ENCODE assay signal across 34 cellular contexts in the genomic region with DNA sequence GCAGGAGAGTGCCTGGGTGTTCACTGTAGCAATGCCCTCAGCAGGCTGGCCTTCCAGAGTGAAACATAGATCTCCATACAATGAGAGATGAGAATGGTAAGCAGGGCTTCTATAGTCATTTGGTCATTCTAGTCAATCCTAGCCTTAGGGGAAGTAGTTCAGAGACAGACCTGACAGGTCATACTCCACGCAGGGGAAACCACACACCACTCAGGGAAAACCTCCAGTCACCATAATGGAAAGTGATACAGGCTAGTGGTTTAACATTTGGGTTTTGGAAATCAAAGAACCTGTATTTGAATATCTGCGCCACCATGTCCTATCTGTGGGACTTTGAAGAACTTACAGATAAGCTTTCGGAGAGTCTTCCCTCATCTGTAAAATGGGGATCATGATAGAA.
"Had no signal": no experiment of that assay in that cellular context is flagged by ENCODE, and none has a peak within 500 bp of the region (broad histone marks: within the 10 kb centered on the region; RNA-seq: fewer than 3 reads in every experiment).

No MANE protein-coding gene starts in this region.

- DNase-seq: Karpas-422, Kasumi-1, KG1, MG63, MM.1S, MV-4-11, NCI-H1048, NCI-H1092, NCI-H1092 treated with DMSO at 0.1 percent for 48 hours, NCI-H1105, NCI-H1105 treated with DMSO at 0.1 percent for 48 hours, NCI-H1417, NCI-H1417 treated with DMSO at 0.1 percent for 48 hours, NCI-H1436, NCI-H1436 treated with DMSO at 0.1 percent for 48 hours, NCI-H1694, NCI-H1694 treated with DMSO at 0.1 percent for 48 hours, NCI-H187, NCI-H187 treated with DMSO at 0.1 percent for 48 hours, NCI-H1930, NCI-H2029, NCI-H2029 treated with DMSO at 0.1 percent for 48 hours, NCI-H2081, NCI-H2081 treated with DMSO at 0.1 percent for 48 hours, NCI-H2107, NCI-H2171, NCI-H2171 treated with DMSO at 0.1 percent for 48 hours, NCI-H2227 treated with DMSO at 0.1 percent for 48 hours, NCI-H226, NCI-H345, NCI-H446, NCI-H446 treated with DMSO at 0.1 percent for 48 hours, NCI-H510A had no signal

- H3K27ac ChIP-seq: KMS-11 had no signal

- H3K4me3 ChIP-seq: MG63 had no signal

- H3K4me2 ChIP-seq: KMS-11 had no signal

- H3K9ac ChIP-seq: KMS-11 had no signal

- H3K9me3 ChIP-seq: MG63 had no signal

- H3K36me3 ChIP-seq: MG63 had no signal
